15 cellular contexts compared by ENCODE assay signal in the genomic region with DNA sequence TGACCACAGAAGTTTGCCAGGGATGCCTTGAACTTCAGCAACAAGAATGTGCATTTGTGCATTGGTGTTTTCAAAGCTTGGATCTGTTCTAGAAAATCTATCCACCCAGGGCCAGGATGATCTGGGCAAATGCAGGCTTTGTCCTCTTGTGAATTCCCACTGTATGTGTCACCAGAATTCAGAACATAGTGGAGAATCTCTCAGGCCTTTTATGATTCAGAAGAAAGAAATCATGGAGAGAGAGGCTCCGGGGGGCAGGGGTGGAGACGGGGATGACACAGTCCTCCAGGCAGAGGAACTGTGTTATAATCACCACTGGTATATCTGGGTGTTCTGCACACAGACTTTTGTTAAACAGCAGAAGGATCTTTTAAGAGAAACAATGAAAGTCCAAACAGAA.
DNase-seq lines count a peak whose midpoint lies in the region; ATAC-seq, FAIRE-seq and TF ChIP-seq lines count a peak whose summit lies in the region.
"Had no signal": no experiment of that assay in that cellular context is flagged by ENCODE, and none has a peak within 500 bp of the region (broad histone marks: within the 10 kb centered on the region; RNA-seq: fewer than 3 reads in every experiment).

No MANE protein-coding gene starts in this region.

- TF ChIP-seq CTCF in astrocyte of the cerebellum (IDR thresholded peaks at IDR 0.05; ENCODE audit: low read depth, low read length, missing control alignments) = no peak
- TF ChIP-seq CTCF in mesothelial cell of epicardium (IDR thresholded peaks at IDR 0.05; ENCODE audit: unreplicated experiment) = no peak

- TF ChIP-seq POLR2A in H54 (IDR thresholded peaks at IDR 0.05; ENCODE audit: low read depth, low read length) = no peak

- DNase-seq in A172 (ENCODE audit: low spot score) (peak; percentile 90), H54 (ENCODE audit: insufficient read length, low spot score) (peak; percentile 80), astrocyte of the cerebellum (ENCODE audit: low read depth) (peak; percentile 72), iris pigment epithelial cell (ENCODE audit: low read depth) (peak; percentile 82), GM19240 (ENCODE audit: insufficient read length, low spot score) (no peak), mesothelial cell of epicardium (ENCODE audit: low spot score in 2 of 2, unreplicated experiment in 2 of 2) (no peak)
- DNase-seq in activated T-helper 2 cell treated with anti-CD3 and anti-CD28 coated beads, Interferon-gamma antibody, Interleukin-2, Interleukin-4, amounts not matched to agents 10 μg/mL and 5 μg/mL and 100 μg/mL, durations not matched to agents 14 hours and 24 hours and 36 hours (ENCODE audit: low spot score) = no peak
- DNase-seq: NCI-H1694; SHP77; stimulated activated CD4-positive, alpha-beta T cell treated with anti-CD3 and anti-CD28 coated beads, Interleukin-15, amount 100 ng/mL, for 24 hours had no signal

- in situ Hi-C loops in astrocyte of the cerebellum (cut with HindIII; ENCODE audit: low sequenced_read_pairs) = no loop called here

- no peak overlapping the region for H3K27ac Mint-ChIP-seq in activated T-helper 2 cell treated with anti-CD3 and anti-CD28 coated beads, Interferon-gamma antibody, Interleukin-2, Interleukin-4, amounts not matched to agents 10 μg/mL and 5 μg/mL and 100 μg/mL, durations not matched to agents 14 hours and 24 hours and 36 hours
- H3K27ac Mint-ChIP-seq in mesothelial cell of epicardium = no peak overlapping the region
- H3K27ac Mint-ChIP-seq: activated naive CD4-positive, alpha-beta T cell treated with anti-CD3 and anti-CD28 coated beads, Interleukin-2, amount 50 U/mL, for 24 hours had no signal

- intact Hi-C loops in activated T-helper 2 cell treated with anti-CD3 and anti-CD28 coated beads, Interferon-gamma antibody, Interleukin-2, Interleukin-4, amounts not matched to agents 10 μg/mL and 5 μg/mL and 100 μg/mL, durations not matched to agents 14 hours and 24 hours and 36 hours (cut with micrococcal nuclease) = no loop called here

- no peaks in the 10 kb centered on the region for H3K27me3 Mint-ChIP-seq in activated T-helper 2 cell treated with anti-CD3 and anti-CD28 coated beads, Interferon-gamma antibody, Interleukin-2, Interleukin-4, amounts not matched to agents 10 μg/mL and 5 μg/mL and 100 μg/mL, durations not matched to agents 14 hours and 24 hours and 36 hours (ENCODE audit: low read depth)
- H3K27me3 Mint-ChIP-seq in mesothelial cell of epicardium (ENCODE audit: low read depth) = peaks cover 28% of the 10 kb centered on the region

- peaks cover 12% of the 10 kb centered on the region for H3K9me3 Mint-ChIP-seq in activated T-helper 2 cell treated with anti-CD3 and anti-CD28 coated beads, Interferon-gamma antibody, Interleukin-2, Interleukin-4, amounts not matched to agents 10 μg/mL and 5 μg/mL and 100 μg/mL, durations not matched to agents 14 hours and 24 hours and 36 hours
- peaks cover 16% of the 10 kb centered on the region for H3K9me3 Mint-ChIP-seq in mesothelial cell of epicardium
- H3K9me3 Mint-ChIP-seq: neural crest cell had no signal

- no peak for FAIRE-seq in H54 (lab: Jason Lieb, UNC)
- FAIRE-seq: A204.1, K562 had no signal

- H3K4me3 Mint-ChIP-seq in activated T-helper 2 cell treated with anti-CD3 and anti-CD28 coated beads, Interferon-gamma antibody, Interleukin-2, Interleukin-4, amounts not matched to agents 10 μg/mL and 5 μg/mL and 100 μg/mL, durations not matched to agents 14 hours and 24 hours and 36 hours (ENCODE audit: low read depth) = no peak overlapping the region
- H3K4me3 Mint-ChIP-seq in mesothelial cell of epicardium = no peak overlapping the region
- H3K4me3 Mint-ChIP-seq: activated naive CD4-positive, alpha-beta T cell treated with anti-CD3 and anti-CD28 coated beads, Interleukin-2, amount 50 U/mL, for 24 hours; neural crest cell had no signal

- no peak overlapping the region for H3K4me3 ChIP-seq in astrocyte of the cerebellum (ENCODE audit: low read depth, low read length)
- H3K4me3 ChIP-seq: K562 had no signal

- no peaks in the 10 kb centered on the region for H3K36me3 Mint-ChIP-seq in activated T-helper 2 cell treated with anti-CD3 and anti-CD28 coated beads, Interferon-gamma antibody, Interleukin-2, Interleukin-4, amounts not matched to agents 10 μg/mL and 5 μg/mL and 100 μg/mL, durations not matched to agents 14 hours and 24 hours and 36 hours (ENCODE audit: low read depth)
- no peaks in the 10 kb centered on the region for H3K36me3 Mint-ChIP-seq in mesothelial cell of epicardium

- no peak for ATAC-seq in GM21528 (IDR thresholded peaks at IDR 0.05; ENCODE audit: low FRiP score, unreplicated experiment)
- ATAC-seq: K562 had no signal

- no peaks in the 10 kb centered on the region for H3K4me1 Mint-ChIP-seq in activated T-helper 2 cell treated with anti-CD3 and anti-CD28 coated beads, Interferon-gamma antibody, Interleukin-2, Interleukin-4, amounts not matched to agents 10 μg/mL and 5 μg/mL and 100 μg/mL, durations not matched to agents 14 hours and 24 hours and 36 hours (ENCODE audit: low read depth)
- no peaks in the 10 kb centered on the region for H3K4me1 Mint-ChIP-seq in mesothelial cell of epicardium
- H3K4me1 Mint-ChIP-seq: activated naive CD4-positive, alpha-beta T cell treated with anti-CD3 and anti-CD28 coated beads, Interleukin-2, amount 50 U/mL, for 24 hours had no signal

Comparison
In these comparisons a context has a peak if more than half of its experiments do, and no peak if none do; other contexts are left out.
1. DNase-seq: peak in A172 (single experiment), H54 (single experiment), astrocyte of the cerebellum (single experiment) and iris pigment epithelial cell (single experiment); none in activated T-helper 2 cell treated with anti-CD3 and anti-CD28 coated beads, Interferon-gamma antibody, Interleukin-2, Interleukin-4, amounts not matched to agents 10 μg/mL and 5 μg/mL and 100 μg/mL, durations not matched to agents 14 hours and 24 hours and 36 hours (single experiment), GM19240 (single experiment) and mesothelial cell of epicardium (0 of 2).